ENCODE assay signal across 16 cellular contexts in the genomic region with DNA sequence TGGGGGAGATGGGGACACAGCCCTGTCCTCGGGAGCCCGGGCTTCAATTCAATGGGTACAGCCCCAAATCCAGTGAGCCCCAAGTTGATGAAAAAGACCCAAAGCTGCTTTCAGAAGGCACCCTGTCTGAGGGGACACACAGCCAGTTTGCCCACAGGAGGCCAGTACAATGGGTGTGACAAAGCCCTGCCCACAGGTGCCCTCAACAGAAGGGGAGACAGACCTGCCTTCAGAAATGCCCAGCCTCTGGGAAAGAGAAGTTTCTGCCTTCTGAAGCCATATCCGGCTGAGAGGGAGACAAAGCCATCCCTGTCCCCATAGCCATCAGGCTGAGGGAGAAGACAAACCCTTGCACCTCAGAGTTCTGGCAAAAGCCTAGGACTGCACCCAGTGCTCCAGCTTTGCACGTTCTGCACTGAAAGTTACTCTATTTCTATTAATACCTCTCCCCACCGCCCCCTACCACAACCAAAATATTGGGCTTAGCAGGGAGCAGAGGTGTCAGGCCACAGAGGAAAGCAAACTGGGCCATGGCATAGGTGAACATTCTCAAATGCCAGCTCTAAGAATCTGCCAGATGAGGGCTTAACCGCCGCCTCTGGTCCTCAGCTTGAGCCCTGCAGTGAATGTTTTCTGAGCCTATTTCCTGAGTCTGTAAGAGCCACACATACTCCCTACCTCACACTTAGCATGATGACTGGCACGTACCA. TPM values are rescaled to one million over a fixed set of nuclear protein-coding genes. Genes with fewer than 3 reads are reported as not detected.
A peak's percentile ranks its signal among the peaks of the same experiment; 100 is the strongest.
DNase-seq lines count a peak whose midpoint lies in the region; TF ChIP-seq lines count a peak whose summit lies in the region.
"Had no signal": no experiment of that assay in that cellular context is flagged by ENCODE, and none has a peak within 500 bp of the region (broad histone marks: within the 10 kb centered on the region; RNA-seq: fewer than 3 reads in every experiment).

No MANE protein-coding gene starts in this region.

- H3K9me3 ChIP-seq in PC-9 (ENCODE audit: insufficient read depth, low read depth) (no peaks in the 10 kb centered on the region), osteoblast (ENCODE audit: low read depth, low read length) (no peaks in the 10 kb centered on the region), esophagus muscularis mucosa (no peaks in the 10 kb centered on the region)

- H4K20me1 ChIP-seq in PC-9 (ENCODE audit: insufficient read depth) (no peaks in the 10 kb centered on the region), osteoblast (ENCODE audit: insufficient read depth, low read length) (no peaks in the 10 kb centered on the region)

- H3K27me3 Mint-ChIP-seq in immature natural killer cell (ENCODE audit: low read depth in 3 of 3), result peaks cover 4 to 8% (median 7%) of the 10 kb centered on the region in 3 donors

- POLR2A ChIA-PET in PC-9 (lab: Charles Lee; ENCODE audit: unreplicated experiment), result interaction anchor here (0.6 kb wide), 2 partner anchors 40 to 65 kb away, joined by 3 to 8 read pairs; no protein-coding TSS in a partner anchor

- H3F3A ChIP-seq in PC-9 (ENCODE audit: insufficient read depth, low read depth), result peaks cover 21% of the 10 kb centered on the region; the same call in 1 of the 2 replicates

- TF ChIP-seq POLR2A in esophagus muscularis mucosa (IDR thresholded peaks at IDR 0.05; ENCODE audit: low read depth), result no peak

- H3K36me3 Mint-ChIP-seq in immature natural killer cell, result peaks cover 9 to 21% (median 20%) of the 10 kb centered on the region in 3 donors

- no peak overlapping the region; the same call in 1 of the 2 replicates for H3K27ac ChIP-seq in PC-9
- H3K27ac ChIP-seq in osteoblast (ENCODE audit: low read depth, low read length), result no peak overlapping the region
- H3K27ac ChIP-seq in esophagus muscularis mucosa (replicated peaks in 1 of 4), result no peak overlapping the region
- H3K27ac ChIP-seq: C4-2B, HL-60 had no signal

- H3K36me3 ChIP-seq in PC-9 (ENCODE audit: low read depth), result no peaks in the 10 kb centered on the region
- peaks cover 8% of the 10 kb centered on the region for H3K36me3 ChIP-seq in osteoblast (ENCODE audit: insufficient read depth, low read length)
- H3K36me3 ChIP-seq in esophagus muscularis mucosa, result peaks cover 15 to 32% (median 17%) of the 10 kb centered on the region in 4 donors

- H3K79me2 ChIP-seq in PC-9 (ENCODE audit: low read depth) (no peaks in the 10 kb centered on the region), osteoblast (ENCODE audit: insufficient read depth, low read length) (no peaks in the 10 kb centered on the region)

- CTCF ChIA-PET in PC-9 (lab: Charles Lee), result interaction anchor here (0.5 to 1.0 kb wide), 2 partner anchors 106 to 542 kb away, joined by 3 to 5 read pairs; a partner anchor contains a TSS

- no peak for TF ChIP-seq CTCF in PC-9 (conservative IDR thresholded peaks at IDR 0.05)
- TF ChIP-seq CTCF in osteoblast (IDR thresholded peaks at IDR 0.05; ENCODE audit: extremely low read depth, low read depth, low read length), result no peak
- TF ChIP-seq CTCF in esophagus muscularis mucosa (IDR thresholded peaks at IDR 0.05), result no peak

- no peak overlapping the region for H2AFZ ChIP-seq in PC-9
- H2AFZ ChIP-seq in osteoblast (ENCODE audit: low read length), result no peak overlapping the region

- peak overlapping the region; percentile 42 to 71 (median 58) for H3K4me3 Mint-ChIP-seq in immature natural killer cell

- no TSS peak for BruUV-seq in PC-9 (replicated peaks; lab: Mats Ljungman, UMichigan)

- no peak overlapping the region for H3K4me3 ChIP-seq in PC-9
- H3K4me3 ChIP-seq in osteoblast (ENCODE audit: insufficient read depth, low read length), result no peak overlapping the region
- no peak overlapping the region for H3K4me3 ChIP-seq in esophagus muscularis mucosa

- peaks cover 59 to 61% of the 10 kb centered on the region in 2 donors for H3K4me1 Mint-ChIP-seq in immature natural killer cell

- H3K4me2 ChIP-seq in PC-9 (peak overlapping the region; percentile 88), osteoblast (ENCODE audit: insufficient read depth, low read length) (no peak overlapping the region)

- peak; percentile 57 for DNase-seq in NK-92 treated with Interleukin-12 subunit alpha and Interleukin-12 subunit beta, amount 100 ng/mL, for 24 hours (lab: John Stamatoyannopoulos, UW)
- DNase-seq in NK-92 (lab: John Stamatoyannopoulos, UW; ENCODE audit: unreplicated experiment) (no peak), PC-9 (no peak), immature natural killer cell (peak; percentile 25 to 52 (median 33)), osteoblast (ENCODE audit: insufficient read length, low spot score, missing footprints) (peak; percentile 55), NCI-H1105 treated with DMSO at 0.1 percent for 48 hours (lab: John Stamatoyannopoulos, UW) (no peak), DMS53 (lab: John Stamatoyannopoulos, UW) (no peak), esophagus muscularis mucosa (ENCODE audit: extremely low spot score) (no peak)
- DNase-seq: 8988T, EL, KBM-7, NCI-H1092 treated with DMSO at 0.1 percent for 48 hours, NCI-H1694 treated with DMSO at 0.1 percent for 48 hours, NCI-H748 treated with DMSO at 0.1 percent for 48 hours had no signal

- intact Hi-C loops in PC-9 (cut with micrococcal nuclease; ENCODE audit: unreplicated experiment) (no loop called here), esophagus muscularis mucosa (cut with DNase I) (no loop called here)

- peaks cover 4 to 7% (median 5%) of the 10 kb centered on the region in 6 donors for H3K9me3 Mint-ChIP-seq in immature natural killer cell

- H3K27me3 ChIP-seq in PC-9 (ENCODE audit: insufficient read depth, low read depth) (no peaks in the 10 kb centered on the region), osteoblast (ENCODE audit: insufficient read depth, low read length) (no peaks in the 10 kb centered on the region), esophagus muscularis mucosa (no peaks in the 10 kb centered on the region)

- 70% methylated on average over 6 of the region's 8 CpGs for WGBS in esophagus muscularis mucosa

- TF ChIP-seq EP300 in esophagus muscularis mucosa (IDR thresholded peaks at IDR 0.05), result no peak

- no peaks in the 10 kb centered on the region for H3K9me2 ChIP-seq in PC-9 (ENCODE audit: insufficient read depth)

- peak overlapping the region in 5 of 6 donors; percentile 34 to 82 (median 69) for H3K27ac Mint-ChIP-seq in immature natural killer cell

- peaks cover 37% of the 10 kb centered on the region for H3K4me1 ChIP-seq in PC-9 (replicated peaks; ENCODE audit: insufficient read depth)
- no peaks in the 10 kb centered on the region for H3K4me1 ChIP-seq in osteoblast (ENCODE audit: insufficient read depth, low read length)
- peaks cover 0 to 5% (median 0%) of the 10 kb centered on the region in 4 donors for H3K4me1 ChIP-seq in esophagus muscularis mucosa

RNA-seq across cellular contexts. Expression of a gene that starts 18.0 kb away (rescaled TPM):
- total RNA-seq in PC-9 (2021) (7.6 and 12.2 TPM in 2 replicates), osteoblast (under 0.01 TPM in 2 replicates), esophagus muscularis mucosa (1 to 10 TPM; 4.6 to 8.1 (median 6.8) TPM)
- polyA plus RNA-seq in immature natural killer cell, result 1 to 10 TPM; 1.5 to 9.4 (median 2.6) TPM

RNA-seq across cellular contexts. Expression of a gene that starts 38.3 kb away (rescaled TPM):
- 48.4 and 61.4 TPM in 2 replicates for total RNA-seq in PC-9 (2021)
- polyA plus RNA-seq in immature natural killer cell, result 100 to 1,000 TPM; 197 to 269 (median 205) TPM
- total RNA-seq in osteoblast, result 60.1 and 63.4 TPM in 2 replicates
- total RNA-seq in esophagus muscularis mucosa, result 10 to 100 TPM; 60.9 to 83.0 (median 73.0) TPM

RNA-seq across cellular contexts. Expression of a gene that starts 41.4 kb away (rescaled TPM):
- total RNA-seq in PC-9 (2021), result 125 and 146 TPM in 2 replicates
- 100 to 1,000 TPM; 462 to 960 (median 728) TPM for polyA plus RNA-seq in immature natural killer cell
- 51.8 and 53.3 TPM in 2 replicates for total RNA-seq in osteoblast
- 100 to 1,000 TPM; 125 to 174 (median 126) TPM for total RNA-seq in esophagus muscularis mucosa

Comparison
In these comparisons a context has a peak if more than half of its experiments do, and no peak if none do; other contexts are left out.
1. DNase-seq: peak in NK-92 treated with Interleukin-12 subunit alpha and Interleukin-12 subunit beta, amount 100 ng/mL, for 24 hours (single experiment), immature natural killer cell (3 of 3) and osteoblast (single experiment); none in NK-92 (single experiment), PC-9 (0 of 2), NCI-H1105 treated with DMSO at 0.1 percent for 48 hours (single experiment), DMS53 (single experiment) and esophagus muscularis mucosa (single experiment).